In genomic region chr4:24516926-24517325, GRCh38 we compare ENCODE assay signal across 21 cellular contexts.
A peak's percentile ranks its signal among the peaks of the same experiment; 100 is the strongest.
DNase-seq lines count a peak whose midpoint lies in the region; ATAC-seq lines count a peak whose summit lies in the region.
"Had no signal": no experiment of that assay in that cellular context is flagged by ENCODE, and none has a peak within 500 bp of the region (broad histone marks: within the 10 kb centered on the region; RNA-seq: fewer than 3 reads in every experiment).

No MANE protein-coding gene starts in this region.

- H3K4me1 Mint-ChIP-seq in activated CD4-positive, alpha-beta T cell treated with anti-CD3 and anti-CD28 coated beads, Interleukin-2, amount 10 ng/mL, durations not matched to agents 24 days and 14 days = peaks cover 4% of the 10 kb centered on the region
- peaks cover 5% of the 10 kb centered on the region for H3K4me1 Mint-ChIP-seq in activated naive CD8-positive, alpha-beta T cell (ENCODE audit: low read depth)
- peaks cover 3% of the 10 kb centered on the region for H3K4me1 Mint-ChIP-seq in activated naive CD8-positive, alpha-beta T cell treated with anti-CD3 and anti-CD28 coated beads for 36 hours
- H3K4me1 Mint-ChIP-seq in activated T-helper 1 cell treated with anti-CD3 and anti-CD28 coated beads, Interleukin-12 subunit alpha, Interleukin-12 subunit beta, Interleukin-2, Interleukin-4 antibody, amounts not matched to agents 30 ng/mL and 10 ng/mL and 1 ng/mL, durations not matched to agents 14 hours and 24 hours and 36 hours (ENCODE audit: low read depth) = peaks cover 15% of the 10 kb centered on the region
- no peaks in the 10 kb centered on the region for H3K4me1 Mint-ChIP-seq in stimulated activated effector memory CD8-positive, alpha-beta T cell treated with anti-CD3 and anti-CD28 coated beads, Interleukin-12 subunit alpha, Interleukin-12 subunit beta, amount 100 ng/mL, for 72 hours

- DNase-seq in activated CD4-positive, alpha-beta T cell treated with anti-CD3 and anti-CD28 coated beads, Interleukin-2, amount 10 ng/mL, durations not matched to agents 24 days and 14 days = no peak
- DNase-seq in activated CD4-positive, alpha-beta T cell treated with anti-CD3 and anti-CD28 coated beads, Interleukin-2, amount 50 U/mL, for 48 hours = no peak
- no peak for DNase-seq in activated naive CD8-positive, alpha-beta T cell treated with anti-CD3 and anti-CD28 coated beads for 36 hours
- no peak for DNase-seq in activated T-helper 1 cell treated with anti-CD3 and anti-CD28 coated beads, Interleukin-12 subunit alpha, Interleukin-12 subunit beta, Interleukin-2, Interleukin-4 antibody, amounts not matched to agents 30 ng/mL and 10 ng/mL and 1 ng/mL, durations not matched to agents 14 hours and 24 hours and 36 hours (ENCODE audit: low spot score)
- DNase-seq in stimulated activated effector memory CD8-positive, alpha-beta T cell treated with anti-CD3 and anti-CD28 coated beads, Interleukin-12 subunit alpha, Interleukin-12 subunit beta, amount 100 ng/mL, for 72 hours (ENCODE audit: low spot score in 2 of 2) = no peak
- DNase-seq in pons (ENCODE audit: low spot score) = no peak
- DNase-seq: CD4-positive, CD25-positive, alpha-beta regulatory T cell; DMS153; DND-41; HCEC 1CT; Kasumi-1; MV-4-11; NCI-H1105; NCI-H1436 treated with DMSO at 0.1 percent for 48 hours; NCI-H187 treated with DMSO at 0.1 percent for 48 hours; NCI-H446; NCI-H524 treated with DMSO at 0.1 percent for 48 hours; RPMI8226; SHP77 had no signal

- peaks cover 38% of the 10 kb centered on the region for H3K36me3 Mint-ChIP-seq in activated CD4-positive, alpha-beta T cell treated with anti-CD3 and anti-CD28 coated beads, Interleukin-2, amount 10 ng/mL, durations not matched to agents 24 days and 14 days (ENCODE audit: low read depth)
- peaks cover 23% of the 10 kb centered on the region for H3K36me3 Mint-ChIP-seq in activated naive CD8-positive, alpha-beta T cell
- H3K36me3 Mint-ChIP-seq in activated naive CD8-positive, alpha-beta T cell treated with anti-CD3 and anti-CD28 coated beads for 36 hours = peaks cover 46% of the 10 kb centered on the region
- H3K36me3 Mint-ChIP-seq in activated T-helper 1 cell treated with anti-CD3 and anti-CD28 coated beads, Interleukin-12 subunit alpha, Interleukin-12 subunit beta, Interleukin-2, Interleukin-4 antibody, amounts not matched to agents 30 ng/mL and 10 ng/mL and 1 ng/mL, durations not matched to agents 14 hours and 24 hours and 36 hours (ENCODE audit: low read depth) = peaks cover 39% of the 10 kb centered on the region
- H3K36me3 Mint-ChIP-seq in stimulated activated effector memory CD8-positive, alpha-beta T cell treated with anti-CD3 and anti-CD28 coated beads, Interleukin-12 subunit alpha, Interleukin-12 subunit beta, amount 100 ng/mL, for 72 hours = peaks cover 79% of the 10 kb centered on the region

- peak overlapping the region; percentile 50 for H3K27ac Mint-ChIP-seq in activated CD4-positive, alpha-beta T cell treated with anti-CD3 and anti-CD28 coated beads, Interleukin-2, amount 10 ng/mL, durations not matched to agents 24 days and 14 days
- H3K27ac Mint-ChIP-seq in activated naive CD8-positive, alpha-beta T cell = peak overlapping the region; percentile 10
- H3K27ac Mint-ChIP-seq in activated naive CD8-positive, alpha-beta T cell treated with anti-CD3 and anti-CD28 coated beads for 36 hours = no peak overlapping the region
- peak overlapping the region; percentile 18 for H3K27ac Mint-ChIP-seq in activated T-helper 1 cell treated with anti-CD3 and anti-CD28 coated beads, Interleukin-12 subunit alpha, Interleukin-12 subunit beta, Interleukin-2, Interleukin-4 antibody, amounts not matched to agents 30 ng/mL and 10 ng/mL and 1 ng/mL, durations not matched to agents 14 hours and 24 hours and 36 hours
- no peak overlapping the region for H3K27ac Mint-ChIP-seq in stimulated activated effector memory CD8-positive, alpha-beta T cell treated with anti-CD3 and anti-CD28 coated beads, Interleukin-12 subunit alpha, Interleukin-12 subunit beta, amount 100 ng/mL, for 72 hours
- H3K27ac Mint-ChIP-seq: CD4-positive, CD25-positive, alpha-beta regulatory T cell had no signal

- H3K27me3 Mint-ChIP-seq in activated CD4-positive, alpha-beta T cell treated with anti-CD3 and anti-CD28 coated beads, Interleukin-2, amount 10 ng/mL, durations not matched to agents 24 days and 14 days = no peaks in the 10 kb centered on the region
- no peaks in the 10 kb centered on the region for H3K27me3 Mint-ChIP-seq in activated naive CD8-positive, alpha-beta T cell
- no peaks in the 10 kb centered on the region for H3K27me3 Mint-ChIP-seq in activated naive CD8-positive, alpha-beta T cell treated with anti-CD3 and anti-CD28 coated beads for 36 hours
- H3K27me3 Mint-ChIP-seq in activated T-helper 1 cell treated with anti-CD3 and anti-CD28 coated beads, Interleukin-12 subunit alpha, Interleukin-12 subunit beta, Interleukin-2, Interleukin-4 antibody, amounts not matched to agents 30 ng/mL and 10 ng/mL and 1 ng/mL, durations not matched to agents 14 hours and 24 hours and 36 hours (ENCODE audit: insufficient read depth) = no peaks in the 10 kb centered on the region
- H3K27me3 Mint-ChIP-seq: CD4-positive, CD25-positive, alpha-beta regulatory T cell had no signal

- H3K4me3 Mint-ChIP-seq in activated CD4-positive, alpha-beta T cell treated with anti-CD3 and anti-CD28 coated beads, Interleukin-2, amount 10 ng/mL, durations not matched to agents 24 days and 14 days = no peak overlapping the region
- no peak overlapping the region for H3K4me3 Mint-ChIP-seq in activated naive CD8-positive, alpha-beta T cell
- H3K4me3 Mint-ChIP-seq in activated naive CD8-positive, alpha-beta T cell treated with anti-CD3 and anti-CD28 coated beads for 36 hours = no peak overlapping the region
- no peak overlapping the region for H3K4me3 Mint-ChIP-seq in activated T-helper 1 cell treated with anti-CD3 and anti-CD28 coated beads, Interleukin-12 subunit alpha, Interleukin-12 subunit beta, Interleukin-2, Interleukin-4 antibody, amounts not matched to agents 30 ng/mL and 10 ng/mL and 1 ng/mL, durations not matched to agents 14 hours and 24 hours and 36 hours
- H3K4me3 Mint-ChIP-seq in stimulated activated effector memory CD8-positive, alpha-beta T cell treated with anti-CD3 and anti-CD28 coated beads, Interleukin-12 subunit alpha, Interleukin-12 subunit beta, amount 100 ng/mL, for 72 hours = no peak overlapping the region
- H3K4me3 Mint-ChIP-seq: CD4-positive, CD25-positive, alpha-beta regulatory T cell had no signal

- intact Hi-C loops in activated CD4-positive, alpha-beta T cell treated with anti-CD3 and anti-CD28 coated beads, Interleukin-2, amount 10 ng/mL, durations not matched to agents 24 days and 14 days (cut with micrococcal nuclease) = no loop called here
- intact Hi-C loops in activated T-helper 1 cell treated with anti-CD3 and anti-CD28 coated beads, Interleukin-12 subunit alpha, Interleukin-12 subunit beta, Interleukin-2, Interleukin-4 antibody, amounts not matched to agents 30 ng/mL and 10 ng/mL and 1 ng/mL, durations not matched to agents 14 hours and 24 hours and 36 hours (cut with micrococcal nuclease) = loop anchor here (5.0 kb wide), 1 partner anchor 65 kb away; the partner anchor contains the start of gene DHX15

- peak; percentile 75 for ATAC-seq in stimulated activated effector memory CD8-positive, alpha-beta T cell treated with anti-CD3 and anti-CD28 coated beads, Interleukin-12 subunit alpha, Interleukin-12 subunit beta, amount 100 ng/mL, for 72 hours
- ATAC-seq: K562 had no signal

- no peaks in the 10 kb centered on the region for H3K9me3 Mint-ChIP-seq in activated CD4-positive, alpha-beta T cell treated with anti-CD3 and anti-CD28 coated beads, Interleukin-2, amount 10 ng/mL, durations not matched to agents 24 days and 14 days
- H3K9me3 Mint-ChIP-seq in activated naive CD8-positive, alpha-beta T cell (ENCODE audit: low read depth) = peaks cover 4% of the 10 kb centered on the region
- no peaks in the 10 kb centered on the region for H3K9me3 Mint-ChIP-seq in activated naive CD8-positive, alpha-beta T cell treated with anti-CD3 and anti-CD28 coated beads for 36 hours
- H3K9me3 Mint-ChIP-seq in activated T-helper 1 cell treated with anti-CD3 and anti-CD28 coated beads, Interleukin-12 subunit alpha, Interleukin-12 subunit beta, Interleukin-2, Interleukin-4 antibody, amounts not matched to agents 30 ng/mL and 10 ng/mL and 1 ng/mL, durations not matched to agents 14 hours and 24 hours and 36 hours = no peaks in the 10 kb centered on the region
- no peaks in the 10 kb centered on the region for H3K9me3 Mint-ChIP-seq in stimulated activated effector memory CD8-positive, alpha-beta T cell treated with anti-CD3 and anti-CD28 coated beads, Interleukin-12 subunit alpha, Interleukin-12 subunit beta, amount 100 ng/mL, for 72 hours
- H3K9me3 Mint-ChIP-seq: CD4-positive, CD25-positive, alpha-beta regulatory T cell had no signal

Comparison
In these comparisons a context has a peak if more than half of its experiments do, and no peak if none do; other contexts are left out.
1. H3K27ac Mint-ChIP-seq: peak in activated CD4-positive, alpha-beta T cell treated with anti-CD3 and anti-CD28 coated beads, Interleukin-2, amount 10 ng/mL, durations not matched to agents 24 days and 14 days (single experiment), activated naive CD8-positive, alpha-beta T cell (single experiment) and activated T-helper 1 cell treated with anti-CD3 and anti-CD28 coated beads, Interleukin-12 subunit alpha, Interleukin-12 subunit beta, Interleukin-2, Interleukin-4 antibody, amounts not matched to agents 30 ng/mL and 10 ng/mL and 1 ng/mL, durations not matched to agents 14 hours and 24 hours and 36 hours (single experiment); none in activated naive CD8-positive, alpha-beta T cell treated with anti-CD3 and anti-CD28 coated beads for 36 hours (single experiment) and stimulated activated effector memory CD8-positive, alpha-beta T cell treated with anti-CD3 and anti-CD28 coated beads, Interleukin-12 subunit alpha, Interleukin-12 subunit beta, amount 100 ng/mL, for 72 hours (single experiment).